In the genomic region with DNA sequence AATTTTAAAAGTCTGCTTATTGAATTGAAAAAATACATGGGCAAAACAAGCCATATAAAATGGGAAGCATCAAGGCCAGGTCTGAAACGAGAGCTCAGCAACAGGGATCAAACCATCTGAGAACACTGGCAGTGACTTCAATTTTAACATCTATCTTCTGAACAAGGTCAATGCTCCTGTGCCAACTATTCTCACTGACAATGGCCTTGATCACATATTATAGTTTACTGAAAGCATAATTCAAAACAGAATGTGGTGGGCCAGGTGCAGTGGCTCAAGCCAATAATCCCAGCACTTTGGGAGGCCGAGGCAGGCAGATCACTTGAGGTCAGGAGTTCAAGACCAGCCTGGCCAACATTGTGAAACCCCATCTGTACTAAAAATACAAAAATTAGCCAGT, we compare ENCODE assay signal across 1 cellular context.
TF ChIP-seq lines count a peak whose summit lies in the region.

No MANE protein-coding gene starts in this region.

TF ChIP-seq in HepG2, 621 proteins besides CTCF, POLR2A, EP300 and RAD21:
- TF ChIP-seq ZBTB20 (CRISPR knock-in tag; IDR thresholded peaks at IDR 0.05; ENCODE audit: borderline replicate concordance, low read depth) = no peak
- TF ChIP-seq ZNF615 (CRISPR knock-in tag; IDR thresholded peaks at IDR 0.05; ENCODE audit: borderline replicate concordance) = no peak
- TF ChIP-seq THAP8 (CRISPR knock-in tag; IDR thresholded peaks at IDR 0.05; ENCODE audit: borderline replicate concordance) = no peak
- no peak for TF ChIP-seq ZFP36L2 (CRISPR knock-in tag; IDR thresholded peaks at IDR 0.05)
- no peak for TF ChIP-seq RERE (CRISPR knock-in tag; IDR thresholded peaks at IDR 0.05; ENCODE audit: low read depth)
- TF ChIP-seq XRCC5 (optimal IDR thresholded peaks at IDR 0.05; ENCODE audit: low read length) = no peak
- TF ChIP-seq BHLHE40 (IDR thresholded peaks at IDR 0.05; ENCODE audit: low read length) = no peak
- no peak for TF ChIP-seq RXRB (CRISPR knock-in tag; IDR thresholded peaks at IDR 0.05; ENCODE audit: borderline replicate concordance)
- TF ChIP-seq MIXL1 (CRISPR knock-in tag; IDR thresholded peaks at IDR 0.05) = no peak
- no peak for TF ChIP-seq ARID5B (CRISPR knock-in tag; IDR thresholded peaks at IDR 0.05)
- TF ChIP-seq TGIF2 (CRISPR knock-in tag; IDR thresholded peaks at IDR 0.05) = no peak
- no peak for TF ChIP-seq ZNF337 (CRISPR knock-in tag; IDR thresholded peaks at IDR 0.05; ENCODE audit: borderline replicate concordance, low read depth)
- no peak for TF ChIP-seq MIER3 (CRISPR knock-in tag; IDR thresholded peaks at IDR 0.05; ENCODE audit: borderline replicate concordance)
- no peak for TF ChIP-seq MED1 (CRISPR knock-in tag; IDR thresholded peaks at IDR 0.05)
- no peak for TF ChIP-seq MYNN (CRISPR knock-in tag; IDR thresholded peaks at IDR 0.05; ENCODE audit: low read depth)
- TF ChIP-seq, protein P1, sequence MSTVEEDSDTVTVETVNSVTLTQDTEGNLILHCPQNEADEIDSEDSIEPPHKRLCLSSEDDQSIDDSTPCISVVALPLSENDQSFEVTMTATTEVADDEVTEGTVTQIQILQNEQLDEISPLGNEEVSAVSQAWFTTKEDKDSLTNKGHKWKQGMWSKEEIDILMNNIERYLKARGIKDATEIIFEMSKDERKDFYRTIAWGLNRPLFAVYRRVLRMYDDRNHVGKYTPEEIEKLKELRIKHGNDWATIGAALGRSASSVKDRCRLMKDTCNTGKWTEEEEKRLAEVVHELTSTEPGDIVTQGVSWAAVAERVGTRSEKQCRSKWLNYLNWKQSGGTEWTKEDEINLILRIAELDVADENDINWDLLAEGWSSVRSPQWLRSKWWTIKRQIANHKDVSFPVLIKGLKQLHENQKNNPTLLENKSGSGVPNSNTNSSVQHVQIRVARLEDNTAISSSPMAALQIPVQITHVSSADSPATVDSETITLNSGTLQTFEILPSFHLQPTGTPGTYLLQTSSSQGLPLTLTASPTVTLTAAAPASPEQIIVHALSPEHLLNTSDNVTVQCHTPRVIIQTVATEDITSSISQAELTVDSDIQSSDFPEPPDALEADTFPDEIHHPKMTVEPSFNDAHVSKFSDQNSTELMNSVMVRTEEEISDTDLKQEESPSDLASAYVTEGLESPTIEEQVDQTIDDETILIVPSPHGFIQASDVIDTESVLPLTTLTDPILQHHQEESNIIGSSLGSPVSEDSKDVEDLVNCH (CRISPR knock-in tag; IDR thresholded peaks at IDR 0.05) = no peak
- TF ChIP-seq AGO1 (IDR thresholded peaks at IDR 0.05; ENCODE audit: low read depth, low read length, poor library complexity, severe bottlenecking) = no peak
- TF ChIP-seq ZNF75D (CRISPR knock-in tag; IDR thresholded peaks at IDR 0.05; ENCODE audit: borderline replicate concordance) = no peak
- TF ChIP-seq KMT2B (CRISPR knock-in tag; IDR thresholded peaks at IDR 0.05) = no peak
